Comparison of ENCODE assay signal across 11 cellular contexts in genomic region chr7:115676080-115676479, GRCh38.
DNase-seq lines count a peak whose midpoint lies in the region; ATAC-seq and TF ChIP-seq lines count a peak whose summit lies in the region.
"Had no signal": no experiment of that assay in that cellular context is flagged by ENCODE, and none has a peak within 500 bp of the region (broad histone marks: within the 10 kb centered on the region; RNA-seq: fewer than 3 reads in every experiment).

No MANE protein-coding gene starts in this region.

- H3K79me1 ChIP-seq in mesendoderm (ENCODE audit: low read length): no peaks in the 10 kb centered on the region

- H3K36me3 ChIP-seq in left lung (no peaks in the 10 kb centered on the region), mesendoderm (ENCODE audit: control insufficient read depth, insufficient read depth, low read length) (no peaks in the 10 kb centered on the region), gastrocnemius medialis (no peaks in the 10 kb centered on the region)
- H3K36me3 ChIP-seq: SJSA1 had no signal

- POLR2A ChIA-PET in AG04449 (lab: Yijun Ruan, JAX): no interaction called here
- POLR2A ChIA-PET in HEK293T (lab: Yijun Ruan, JAX): no interaction called here

- H3K27me3 ChIP-seq in left lung (peaks cover 0 to 2% of the 10 kb centered on the region in 2 donors), mesendoderm (ENCODE audit: insufficient read depth, low read length, poor library complexity) (no peaks in the 10 kb centered on the region), gastrocnemius medialis (no peaks in the 10 kb centered on the region)
- H3K27me3 ChIP-seq: SJSA1 had no signal

- no peak overlapping the region for H3K4me2 ChIP-seq in mesendoderm (ENCODE audit: low read length)

- H3K56ac ChIP-seq in mesendoderm (ENCODE audit: low read length): no peak overlapping the region

- H3K4me3 ChIP-seq in AG04449 (ENCODE audit: low read depth, low read length) (no peak overlapping the region), left lung (no peak overlapping the region), mesendoderm (ENCODE audit: low read length) (no peak overlapping the region), gastrocnemius medialis (no peak overlapping the region)
- H3K4me3 ChIP-seq: mucosa of descending colon, SJSA1 had no signal

- no CpG with 5 or more reads among the region's 10 CpGs for WGBS in mesendoderm (ENCODE audit: extremely low coverage, insufficient coverage, low lambda C conversion rate)

- no peak overlapping the region for H3K9ac ChIP-seq in mesendoderm (ENCODE audit: low read length)

- CTCF ChIA-PET in AG04449 (lab: Yijun Ruan, JAX) (interaction anchor here (0.7 to 1.1 kb wide), 2 partner anchors 10 to 810 kb away, joined by 3 read pairs; no protein-coding TSS in a partner anchor), HEK293T (lab: Yijun Ruan, JAX) (no interaction called here)

- no peaks in the 10 kb centered on the region for H3K9me3 ChIP-seq in left lung
- no peaks in the 10 kb centered on the region for H3K9me3 ChIP-seq in gastrocnemius medialis
- H3K9me3 ChIP-seq: mucosa of descending colon, SJSA1 had no signal

- H2BK5ac ChIP-seq in mesendoderm (ENCODE audit: low read length): no peak overlapping the region

- no peak overlapping the region for H3K27ac ChIP-seq in VCaP
- no peak overlapping the region for H3K27ac ChIP-seq in left lung
- H3K27ac ChIP-seq in mesendoderm (ENCODE audit: low read depth, low read length): no peak overlapping the region
- H3K27ac ChIP-seq in gastrocnemius medialis: no peak overlapping the region
- H3K27ac ChIP-seq: SJSA1 had no signal

- no peak overlapping the region for H2BK120ac ChIP-seq in mesendoderm (ENCODE audit: low read depth, low read length)

- no peak overlapping the region for H4K5ac ChIP-seq in mesendoderm (ENCODE audit: low read length)

- ATAC-seq in left lung (peak; percentile 71), gastrocnemius medialis (no peak), GM18858 (IDR thresholded peaks at IDR 0.05; ENCODE audit: unreplicated experiment) (no peak), HG02798 (IDR thresholded peaks at IDR 0.05; ENCODE audit: poor library complexity, unreplicated experiment) (no peak)
- ATAC-seq: mucosa of descending colon had no signal

- no peak overlapping the region for H2AK5ac ChIP-seq in mesendoderm (ENCODE audit: low read length)

- H3K23ac ChIP-seq in mesendoderm (ENCODE audit: low read length): no peak overlapping the region

- H4K8ac ChIP-seq in mesendoderm (ENCODE audit: low read depth, low read length): no peak overlapping the region

- TF ChIP-seq CTCF in AG04449 (IDR thresholded peaks at IDR 0.05; ENCODE audit: insufficient read depth, low read length, missing control alignments) (peak; percentile 31), VCaP (conservative IDR thresholded peaks at IDR 0.05) (peak; percentile 80), left lung (IDR thresholded peaks at IDR 0.05) (no peak), gastrocnemius medialis (IDR thresholded peaks at IDR 0.05 in 4 of 5, conservative IDR thresholded peaks at IDR 0.05 in 1 of 5) (no peak)

- H3K4ac ChIP-seq in mesendoderm (ENCODE audit: low read depth, low read length): no peak overlapping the region

- H3K4me1 ChIP-seq in left lung: peaks cover 0 to 5% of the 10 kb centered on the region in 2 donors
- H3K4me1 ChIP-seq in mesendoderm (ENCODE audit: control insufficient read depth, low read depth, low read length): no peaks in the 10 kb centered on the region
- no peaks in the 10 kb centered on the region for H3K4me1 ChIP-seq in gastrocnemius medialis

- no peaks in the 10 kb centered on the region for H3K79me2 ChIP-seq in mesendoderm (ENCODE audit: control insufficient read depth, insufficient read depth, low read length)

- DNase-seq in AG04449 (ENCODE audit: low read depth, low spot score) (no peak), HEK293T (ENCODE audit: extremely low spot score) (peak; percentile 36), left lung (no peak), mesendoderm (no peak), gastrocnemius medialis (no peak)
- DNase-seq: amniotic stem cell had no signal

- H2BK15ac ChIP-seq in mesendoderm (replicated peaks; ENCODE audit: low read depth): no peak overlapping the region

- intact Hi-C loops in left lung (cut with DNase I): no loop called here
- intact Hi-C loops in gastrocnemius medialis (cut with DNase I; ENCODE audit: low total_unique reads): no loop called here

- H3K18ac ChIP-seq in mesendoderm (ENCODE audit: low read length): no peak overlapping the region

- in situ Hi-C loops in gastrocnemius medialis (cut with MboI; ENCODE audit: low sequenced_read_pairs in 4 of 4): no loop called here

- no peak for TF ChIP-seq POLR2A in gastrocnemius medialis (IDR thresholded peaks at IDR 0.05)

TF ChIP-seq in HEK293T, 16 proteins besides CTCF, POLR2A, EP300 and RAD21:
- TF ChIP-seq SUZ12 (IDR thresholded peaks at IDR 0.05) (no peak), ARNT (IDR thresholded peaks at IDR 0.05) (no peak), FOXK2 (IDR thresholded peaks at IDR 0.05) (no peak), ELF4 (IDR thresholded peaks at IDR 0.05) (no peak), NFRKB (IDR thresholded peaks at IDR 0.05) (no peak), BHLHE40 (IDR thresholded peaks at IDR 0.05; ENCODE audit: borderline replicate concordance) (no peak), HDGF (IDR thresholded peaks at IDR 0.05; ENCODE audit: borderline replicate concordance) (no peak), TARDBP (IDR thresholded peaks at IDR 0.05) (no peak), ZNF384 (IDR thresholded peaks at IDR 0.05) (no peak), LEF1 (IDR thresholded peaks at IDR 0.05; ENCODE audit: borderline replicate concordance) (no peak), FOXA1 (IDR thresholded peaks at IDR 0.05) (no peak), PKNOX1 (IDR thresholded peaks at IDR 0.05) (no peak), FOXM1 (IDR thresholded peaks at IDR 0.05; ENCODE audit: borderline replicate concordance) (no peak), CTBP1 (IDR thresholded peaks at IDR 0.05; ENCODE audit: borderline replicate concordance) (no peak), L3MBTL2 (conservative IDR thresholded peaks at IDR 0.05) (no peak)

Comparison
In these comparisons a context has a peak if more than half of its experiments do, and no peak if none do; other contexts are left out.
1. CTCF ChIP-seq: peak in AG04449 (single experiment) and VCaP (single experiment); none in left lung (0 of 2) and gastrocnemius medialis (0 of 5).